Comparison of ENCODE assay signal across 10 cellular contexts in the genomic region with DNA sequence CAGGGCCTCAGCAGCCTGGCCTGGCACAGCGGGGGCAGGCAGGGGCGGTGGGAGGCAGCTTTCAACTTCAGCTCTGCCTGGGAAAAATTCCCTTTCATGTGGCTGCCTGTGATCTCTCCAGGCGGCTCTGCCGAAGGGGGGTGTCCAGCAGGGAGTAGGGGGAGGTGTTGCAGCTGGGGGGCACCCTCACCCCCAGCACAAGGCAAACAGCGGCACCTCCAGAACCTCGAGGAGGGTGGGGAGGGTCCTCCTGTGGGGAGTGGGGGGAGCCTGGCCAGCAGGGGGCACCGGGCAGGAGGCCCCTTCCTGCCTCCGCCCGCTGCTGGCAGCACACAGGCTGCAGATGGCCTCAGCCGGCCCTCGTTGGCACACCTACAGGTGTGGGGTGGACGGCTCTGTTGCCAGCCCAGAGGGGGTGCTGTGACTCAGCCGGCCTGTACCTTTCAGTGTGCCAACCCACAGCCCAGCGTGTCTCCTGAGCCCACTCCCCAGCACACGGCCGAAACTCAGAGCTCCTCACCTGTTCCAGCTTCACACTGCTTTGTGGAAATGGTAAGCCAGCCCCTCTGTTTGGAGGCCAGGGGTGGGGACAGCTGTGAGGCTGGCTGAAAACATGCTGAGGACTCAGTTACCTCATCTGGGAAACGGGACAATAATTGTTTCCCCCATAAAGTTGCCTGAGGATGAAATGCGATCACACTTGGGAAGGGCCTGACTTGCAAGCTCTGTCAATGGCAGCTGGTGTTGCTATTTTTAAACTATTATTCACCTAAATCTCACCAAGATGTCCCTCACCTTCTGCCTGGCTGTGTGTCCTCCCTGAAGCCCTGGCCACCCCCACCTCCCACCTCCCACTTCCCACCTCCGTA. TPM values are rescaled to one million over a fixed set of nuclear protein-coding genes. Genes with fewer than 3 reads are reported as not detected.
DNase-seq lines count a peak whose midpoint lies in the region; ATAC-seq, FAIRE-seq and TF ChIP-seq lines count a peak whose summit lies in the region.
"Had no signal": no experiment of that assay in that cellular context is flagged by ENCODE, and none has a peak within 500 bp of the region (broad histone marks: within the 10 kb centered on the region; RNA-seq: fewer than 3 reads in every experiment).

No MANE protein-coding gene starts in this region.

- H4K20me1 ChIP-seq in K562 (replicated peaks; ENCODE audit: control insufficient read depth, insufficient read depth, low read length) (0 out of 2 replicates have a peak, but pooled peaks cover 6% of the 10 kb centered on the region), HepG2 (ENCODE audit: insufficient read depth, low read length) (no peaks in the 10 kb centered on the region)

- in situ Hi-C loops in K562 (cut with MboI) (no loop called here), HepG2 (cut with HindIII; ENCODE audit: extremely low pct_ligation_motif_present, low pct_unique_long_range_greater_than_20kb) (no loop called here)

- ATAC-seq in K562 = 0 out of 3 replicates have a peak, but pooled peaks have one; percentile 2
- peak; percentile 23; the same call in 2 of the 3 replicates for ATAC-seq in HepG2
- ATAC-seq in GM19397 (IDR thresholded peaks at IDR 0.05; ENCODE audit: unreplicated experiment) = no peak
- no peak for ATAC-seq in HG02973 (IDR thresholded peaks at IDR 0.05; ENCODE audit: unreplicated experiment)

- TF ChIP-seq EP300 in K562 (IDR thresholded peaks at IDR 0.05; ENCODE audit: low read length) (no peak), HepG2 (IDR thresholded peaks at IDR 0.05; ENCODE audit: low read depth in 2 of 2, low read length in 2 of 2) (no peak), HepG2 (CRISPR knock-in tag; IDR thresholded peaks at IDR 0.05; ENCODE audit: borderline replicate concordance) (no peak)

- FAIRE-seq in K562 (lab: Jason Lieb, UNC) = no peak
- no peak for FAIRE-seq in HepG2 (lab: Jason Lieb, UNC)

- CTCF ChIA-PET in K562 (lab: Yijun Ruan, JAX; ENCODE audit: low intra/inter-chr PET ratio) (no interaction called here), HepG2 (lab: Yijun Ruan, JAX; ENCODE audit: low intra/inter-chr PET ratio, low total read pairs) (interaction anchor here (1.7 kb wide), 1 partner anchor 81 kb away, joined by 7 read pairs; no protein-coding TSS in a partner anchor)

- peak; percentile 9 for TF ChIP-seq POLR2A in K562 (conservative IDR thresholded peaks at IDR 0.05)
- TF ChIP-seq POLR2A in HepG2 (IDR thresholded peaks at IDR 0.05; ENCODE audit: insufficient read depth in 1 of 2, low read depth in 2 of 2, low read length in 2 of 2) = no peak; a peak in 1 of 4 replicates

- TF ChIP-seq CTCF in 22Rv1 (IDR thresholded peaks at IDR 0.05) (peak; percentile 23), K562 (IDR thresholded peaks at IDR 0.05 in 2 of 3, conservative IDR thresholded peaks at IDR 0.05 in 1 of 3; ENCODE audit: insufficient read depth in 2 of 3, low read depth in 1 of 3, low read length in 3 of 3) (peak in 2 of 3 experiments; percentile 18 to 34; a peak in 3 of 6 replicates), HepG2 (CRISPR knock-in tag; IDR thresholded peaks at IDR 0.05) (peak; percentile 67)

- WGBS in K562 (ENCODE audit: insufficient coverage, low coverage, missing lambda C conversion rate) = 87% methylated on average over 13 of the region's 19 CpGs
- WGBS in HepG2 (ENCODE audit: low lambda C conversion rate) = 81% methylated on average over 4 of the region's 19 CpGs

- no peak for TF ChIP-seq RAD21 in K562 (CRISPR knock-in tag; conservative IDR thresholded peaks at IDR 0.05 in 1 of 2, IDR thresholded peaks at IDR 0.05 in 1 of 2)
- peak; percentile 51; the same call in 1 of the 2 replicates for TF ChIP-seq RAD21 in HepG2 (CRISPR knock-in tag; IDR thresholded peaks at IDR 0.05)

- intact Hi-C loops in K562 (cut with micrococcal nuclease) = no loop called here
- intact Hi-C loops in HepG2 (cut with micrococcal nuclease; ENCODE audit: unreplicated experiment) = no loop called here

- H2AFZ ChIP-seq in K562 (ENCODE audit: low read depth, low read length) (no peak overlapping the region), HepG2 (ENCODE audit: low read length) (no peak overlapping the region)

- H3K27ac ChIP-seq in 22Rv1 (no peak overlapping the region), HUES48 (ENCODE audit: low read depth, low read length) (peak overlapping the region; percentile 64), K562 (ENCODE audit: extremely low read depth, low read depth, low read length) (no peak overlapping the region), HepG2 (ENCODE audit: extremely low read length, insufficient read depth, low read length) (no peak overlapping the region)

- H3K36me3 ChIP-seq in HUES48 (ENCODE audit: control insufficient read depth, insufficient read depth, low read length) = peaks cover 24% of the 10 kb centered on the region
- H3K36me3 ChIP-seq in K562 (ENCODE audit: control insufficient read depth, insufficient read depth, low read length) = peaks cover 73% of the 10 kb centered on the region; the same call in 2 of the 3 replicates
- H3K36me3 ChIP-seq in HepG2 (replicated peaks in 1 of 2; ENCODE audit: control insufficient read depth in 1 of 2, insufficient read depth in 2 of 2, low read length in 2 of 2) = peaks cover 17 to 32% of the 10 kb centered on the region in 2 experiments; a peak in 4 of 5 replicates

- H3K79me2 ChIP-seq in K562 (ENCODE audit: control insufficient read depth, insufficient read depth, low read length) = peaks cover 18% of the 10 kb centered on the region; the same call in 2 of the 3 replicates
- no peaks in the 10 kb centered on the region for H3K79me2 ChIP-seq in HepG2 (ENCODE audit: insufficient read depth, low read length)

- DNase-seq in K562 (ENCODE audit: extremely low read depth in 1 of 4, low spot score in 3 of 4) (no peak), HepG2 (ENCODE audit: low spot score) (no peak), dermis blood vessel endothelial cell (no peak), activated gamma-delta T cell treated with Interleukin-2 at 50 U/mL for 16 hours (no peak)
- DNase-seq: activated CD4-positive, alpha-beta T cell treated with anti-CD3 and anti-CD28 coated beads, Interleukin-2, amount 10 ng/mL, durations not matched to agents 24 days and 14 days; stimulated activated CD4-positive, alpha-beta T cell treated with anti-CD3 and anti-CD28 coated beads, Interleukin-2, amount 100 ng/mL, for 48 hours had no signal

- H3K9ac ChIP-seq in HUES48 (ENCODE audit: low read depth, low read length) = no peak overlapping the region
- peak overlapping the region in 1 of 2 experiments; percentile 79; a peak in 2 of 4 replicates for H3K9ac ChIP-seq in K562 (ENCODE audit: insufficient read depth in 1 of 2, low read depth in 2 of 2, low read length in 2 of 2)
- H3K9ac ChIP-seq in HepG2 (ENCODE audit: insufficient read depth, low read depth, low read length) = no peak overlapping the region

- H3K9me1 ChIP-seq in K562 (ENCODE audit: control insufficient read depth, insufficient read depth, low read length) = peaks cover 3% of the 10 kb centered on the region

- POLR2A ChIA-PET in K562 (lab: Yijun Ruan, JAX) = interaction anchor here (0.6 to 1.7 kb wide), 9 partner anchors 8 to 73 kb away, joined by 3 to 7 read pairs (median 4); no protein-coding TSS in a partner anchor
- POLR2A ChIA-PET in HepG2 (lab: Yijun Ruan, JAX) = interaction anchor here (0.8 to 1.6 kb wide), 3 partner anchors 11 to 48 kb away, joined by 3 to 4 read pairs (median 4); no protein-coding TSS in a partner anchor

- BruUV-seq in K562 (replicated peaks; lab: Mats Ljungman, UMichigan) (no TSS peak), HepG2 (replicated peaks; lab: Mats Ljungman, UMichigan) (no TSS peak)

- H3K4me3 ChIP-seq in HUES48 (ENCODE audit: low read depth, low read length) = no peak overlapping the region
- no peak overlapping the region for H3K4me3 ChIP-seq in K562
- no peak overlapping the region for H3K4me3 ChIP-seq in HepG2 (replicated peaks in 1 of 3; ENCODE audit: insufficient read depth in 1 of 3, low read depth in 2 of 3, low read length in 3 of 3)

- no peaks in the 10 kb centered on the region for H3K9me3 ChIP-seq in HUES48 (ENCODE audit: control insufficient read depth, insufficient read depth, low read length)
- H3K9me3 ChIP-seq in K562 (replicated peaks; ENCODE audit: control insufficient read depth, insufficient read depth, low read depth, low read length) = no peaks in the 10 kb centered on the region
- no peaks in the 10 kb centered on the region for H3K9me3 ChIP-seq in HepG2 (ENCODE audit: low read length)

- H3K27me3 ChIP-seq in HUES48 (ENCODE audit: control insufficient read depth, insufficient read depth, low read length) (no peaks in the 10 kb centered on the region), K562 (ENCODE audit: control insufficient read depth in 2 of 2, insufficient read depth in 2 of 2, low read length in 2 of 2) (no peaks in the 10 kb centered on the region; a peak in 1 of 5 replicates), HepG2 (ENCODE audit: control insufficient read depth in 1 of 2, insufficient read depth in 2 of 2, low read length in 2 of 2) (no peaks in the 10 kb centered on the region)

- H3K4me1 ChIP-seq in HUES48 (ENCODE audit: control insufficient read depth, insufficient read depth, low read length) (peaks cover 72% of the 10 kb centered on the region), K562 (replicated peaks in 1 of 2; ENCODE audit: control insufficient read depth in 2 of 2, insufficient read depth in 2 of 2, low read length in 2 of 2) (peaks cover 21 to 62% of the 10 kb centered on the region in 2 experiments), HepG2 (ENCODE audit: insufficient read depth, low read length) (peaks cover 65% of the 10 kb centered on the region)

- H3K4me2 ChIP-seq in K562 (ENCODE audit: insufficient read depth, low read length) = no peak overlapping the region
- no peak overlapping the region for H3K4me2 ChIP-seq in HepG2 (ENCODE audit: low read depth, low read length)

RNA-seq across cellular contexts. Expression of a gene that starts 37.0 kb away (rescaled TPM):
- total RNA-seq in K562 (2011; cell fraction: chromatin; rRNA removed; ENCODE audit: low replicate concordance) = 44.6 and 81.0 TPM in 2 replicates
- total RNA-seq in K562 (2011; cell fraction: nucleolus; rRNA removed) = 52.9 TPM in 2 replicates
- 37.8 and 55.7 TPM in 2 replicates for total RNA-seq in K562 (2011; cell fraction: nucleoplasm; rRNA removed)
- total RNA-seq in K562 (2014; rRNA removed) (121 and 123 TPM in 2 replicates), K562 (2014; rRNA removed; fragmentation: Illumina TruSeq; extraction: Trizol) (24.1 and 25.8 TPM in 2 replicates), K562 (2015; rRNA removed; fragmentation: Illumina TruSeq; extraction: Trizol) (40.6 and 45.1 TPM in 2 replicates), K562 (2021) (79.3 and 87.8 TPM in 2 replicates), HepG2 (2016; rRNA removed; fragmentation: Illumina TruSeq; extraction: Trizol) (30.7 and 33.0 TPM in 2 replicates), dermis blood vessel endothelial cell (29.6 and 36.1 TPM in 2 replicates)
- polyA plus RNA-seq in K562 (2011; rRNA removed) (44.8 and 51.8 TPM in 2 replicates), K562 (2014; fragmentation: Illumina TruSeq; extraction: Trizol) (45.8 and 61.2 TPM in 2 replicates), K562 (2014; fragmentation: Nextera tagmentation; extraction: Ambion mirVana) (1 to 10 TPM; 1.9 to 4.6 TPM), K562 (2014; rRNA removed) (63.8 and 67.0 TPM in 2 replicates), HepG2 (2011; rRNA removed) (27.9 and 32.3 TPM in 2 replicates)
- polyA plus RNA-seq in K562 (2011; cell fraction: cytosol; rRNA removed) = 47.3 and 134 TPM in 2 replicates
- polyA plus RNA-seq in K562 (2011; cell fraction: nucleus; rRNA removed) = 34.3 and 47.7 TPM in 2 replicates
- polyA plus RNA-seq in K562 (2012) = 63.1 and 65.7 TPM in 2 replicates
- 27.1 and 39.4 TPM in 2 replicates for polyA minus RNA-seq in K562 (2011; rRNA and poly(A)+ RNA removed)
- 47.5 and 54.4 TPM in 2 replicates for polyA minus RNA-seq in K562 (2011; cell fraction: cytosol; rRNA and poly(A)+ RNA removed)
- 29.4 and 36.8 TPM in 2 replicates for polyA minus RNA-seq in K562 (2011; cell fraction: nucleus; rRNA and poly(A)+ RNA removed)
- total RNA-seq in HepG2 (2016; cell fraction: cytosol; rRNA removed; fragmentation: Illumina TruSeq; extraction: Trizol; ENCODE audit: low read depth) = 7.4 and 8.6 TPM in 2 replicates
- 30.5 and 33.5 TPM in 2 replicates for total RNA-seq in HepG2 (2016; cell fraction: insoluble cytoplasmic fraction; rRNA removed; fragmentation: Illumina TruSeq; extraction: Trizol)
- total RNA-seq in HepG2 (2016; cell fraction: membrane; rRNA removed; fragmentation: Illumina TruSeq; extraction: Trizol) = 32.7 and 37.9 TPM in 2 replicates
- total RNA-seq in HepG2 (2016; cell fraction: nucleus; rRNA removed; fragmentation: Illumina TruSeq; extraction: Trizol) = 17.6 and 21.1 TPM in 2 replicates
- polyA plus RNA-seq in HepG2 (2011; cell fraction: cytosol; rRNA removed) = 20.7 and 35.7 TPM in 2 replicates
- 20.0 and 30.1 TPM in 2 replicates for polyA plus RNA-seq in HepG2 (2011; cell fraction: nucleus; rRNA removed)
- polyA plus RNA-seq in HepG2 (2012) = 21.9 and 26.2 TPM in 2 replicates
- 7.7 and 8.6 TPM in 2 replicates for polyA plus RNA-seq in HepG2 (2016; cell fraction: cytosol; fragmentation: Illumina TruSeq; extraction: Trizol; ENCODE audit: low read depth)
- 46.9 and 51.9 TPM in 2 replicates for polyA plus RNA-seq in HepG2 (2016; cell fraction: insoluble cytoplasmic fraction; fragmentation: Illumina TruSeq; extraction: Trizol; ENCODE audit: low read depth)
- 30.1 and 31.3 TPM in 2 replicates for polyA plus RNA-seq in HepG2 (2016; cell fraction: membrane; fragmentation: Illumina TruSeq; extraction: Trizol; ENCODE audit: low read depth)
- polyA plus RNA-seq in HepG2 (2016; cell fraction: nucleus; fragmentation: Illumina TruSeq; extraction: Trizol; ENCODE audit: insufficient read depth, low read depth) = 39.0 and 44.0 TPM in 2 replicates
- polyA minus RNA-seq in HepG2 (2011; rRNA and poly(A)+ RNA removed; ENCODE audit: low replicate concordance) = 13.2 and 63.5 TPM in 2 replicates
- 26.9 and 37.6 TPM in 2 replicates for polyA minus RNA-seq in HepG2 (2011; cell fraction: cytosol; rRNA and poly(A)+ RNA removed)
- 18.7 and 20.6 TPM in 2 replicates for polyA minus RNA-seq in HepG2 (2011; cell fraction: nucleus; rRNA and poly(A)+ RNA removed)

Comparison
In these comparisons a context has a peak if more than half of its experiments do, and no peak if none do; other contexts are left out.
1. ATAC-seq: peak in K562 (single experiment) and HepG2 (single experiment); none in GM19397 (single experiment) and HG02973 (single experiment).
2. Peak in every context shown above with its lines, with median percentiles within 50 percentile points of each other: CTCF ChIP-seq.